1 cellular context compared by ENCODE assay signal in the genomic region with DNA sequence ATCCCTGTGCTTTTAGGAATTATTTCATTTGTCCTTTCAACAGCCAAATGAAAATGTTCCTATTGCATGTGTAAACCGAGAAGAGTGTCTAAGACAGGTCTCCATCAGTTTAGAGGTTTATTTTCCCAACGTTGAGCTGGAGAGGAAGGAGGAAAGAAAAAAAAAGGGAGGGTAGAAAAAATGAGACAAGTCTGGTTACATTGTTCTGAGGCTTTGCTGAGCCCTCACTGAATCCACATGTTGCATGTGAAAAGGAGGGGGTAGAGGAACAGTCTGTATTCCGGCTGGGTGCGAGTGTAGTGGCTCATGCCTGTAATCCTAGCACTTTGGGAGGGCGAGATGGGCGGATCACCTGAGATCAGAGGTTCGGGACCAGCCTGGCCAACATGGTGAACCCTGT.
TF ChIP-seq lines count a peak whose summit lies in the region.

No MANE protein-coding gene starts in this region.

TF ChIP-seq in H1, 55 proteins besides CTCF, POLR2A, EP300 and RAD21:
- TF ChIP-seq GTF2F1 (IDR thresholded peaks at IDR 0.05; ENCODE audit: borderline replicate concordance, low read depth, low read length) (no peak), TEAD4 (IDR thresholded peaks at IDR 0.05; ENCODE audit: low read depth, low read length) (no peak), ZNF274 (IDR thresholded peaks at IDR 0.05; ENCODE audit: borderline replicate concordance, extremely low read depth, low read length) (no peak), SIX5 (IDR thresholded peaks at IDR 0.05; ENCODE audit: low read depth, low read length) (no peak)
- TF ChIP-seq, protein P1, sequence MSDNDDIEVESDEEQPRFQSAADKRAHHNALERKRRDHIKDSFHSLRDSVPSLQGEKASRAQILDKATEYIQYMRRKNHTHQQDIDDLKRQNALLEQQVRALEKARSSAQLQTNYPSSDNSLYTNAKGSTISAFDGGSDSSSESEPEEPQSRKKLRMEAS (IDR thresholded peaks at IDR 0.05): no peak
- TF ChIP-seq, protein P2, sequence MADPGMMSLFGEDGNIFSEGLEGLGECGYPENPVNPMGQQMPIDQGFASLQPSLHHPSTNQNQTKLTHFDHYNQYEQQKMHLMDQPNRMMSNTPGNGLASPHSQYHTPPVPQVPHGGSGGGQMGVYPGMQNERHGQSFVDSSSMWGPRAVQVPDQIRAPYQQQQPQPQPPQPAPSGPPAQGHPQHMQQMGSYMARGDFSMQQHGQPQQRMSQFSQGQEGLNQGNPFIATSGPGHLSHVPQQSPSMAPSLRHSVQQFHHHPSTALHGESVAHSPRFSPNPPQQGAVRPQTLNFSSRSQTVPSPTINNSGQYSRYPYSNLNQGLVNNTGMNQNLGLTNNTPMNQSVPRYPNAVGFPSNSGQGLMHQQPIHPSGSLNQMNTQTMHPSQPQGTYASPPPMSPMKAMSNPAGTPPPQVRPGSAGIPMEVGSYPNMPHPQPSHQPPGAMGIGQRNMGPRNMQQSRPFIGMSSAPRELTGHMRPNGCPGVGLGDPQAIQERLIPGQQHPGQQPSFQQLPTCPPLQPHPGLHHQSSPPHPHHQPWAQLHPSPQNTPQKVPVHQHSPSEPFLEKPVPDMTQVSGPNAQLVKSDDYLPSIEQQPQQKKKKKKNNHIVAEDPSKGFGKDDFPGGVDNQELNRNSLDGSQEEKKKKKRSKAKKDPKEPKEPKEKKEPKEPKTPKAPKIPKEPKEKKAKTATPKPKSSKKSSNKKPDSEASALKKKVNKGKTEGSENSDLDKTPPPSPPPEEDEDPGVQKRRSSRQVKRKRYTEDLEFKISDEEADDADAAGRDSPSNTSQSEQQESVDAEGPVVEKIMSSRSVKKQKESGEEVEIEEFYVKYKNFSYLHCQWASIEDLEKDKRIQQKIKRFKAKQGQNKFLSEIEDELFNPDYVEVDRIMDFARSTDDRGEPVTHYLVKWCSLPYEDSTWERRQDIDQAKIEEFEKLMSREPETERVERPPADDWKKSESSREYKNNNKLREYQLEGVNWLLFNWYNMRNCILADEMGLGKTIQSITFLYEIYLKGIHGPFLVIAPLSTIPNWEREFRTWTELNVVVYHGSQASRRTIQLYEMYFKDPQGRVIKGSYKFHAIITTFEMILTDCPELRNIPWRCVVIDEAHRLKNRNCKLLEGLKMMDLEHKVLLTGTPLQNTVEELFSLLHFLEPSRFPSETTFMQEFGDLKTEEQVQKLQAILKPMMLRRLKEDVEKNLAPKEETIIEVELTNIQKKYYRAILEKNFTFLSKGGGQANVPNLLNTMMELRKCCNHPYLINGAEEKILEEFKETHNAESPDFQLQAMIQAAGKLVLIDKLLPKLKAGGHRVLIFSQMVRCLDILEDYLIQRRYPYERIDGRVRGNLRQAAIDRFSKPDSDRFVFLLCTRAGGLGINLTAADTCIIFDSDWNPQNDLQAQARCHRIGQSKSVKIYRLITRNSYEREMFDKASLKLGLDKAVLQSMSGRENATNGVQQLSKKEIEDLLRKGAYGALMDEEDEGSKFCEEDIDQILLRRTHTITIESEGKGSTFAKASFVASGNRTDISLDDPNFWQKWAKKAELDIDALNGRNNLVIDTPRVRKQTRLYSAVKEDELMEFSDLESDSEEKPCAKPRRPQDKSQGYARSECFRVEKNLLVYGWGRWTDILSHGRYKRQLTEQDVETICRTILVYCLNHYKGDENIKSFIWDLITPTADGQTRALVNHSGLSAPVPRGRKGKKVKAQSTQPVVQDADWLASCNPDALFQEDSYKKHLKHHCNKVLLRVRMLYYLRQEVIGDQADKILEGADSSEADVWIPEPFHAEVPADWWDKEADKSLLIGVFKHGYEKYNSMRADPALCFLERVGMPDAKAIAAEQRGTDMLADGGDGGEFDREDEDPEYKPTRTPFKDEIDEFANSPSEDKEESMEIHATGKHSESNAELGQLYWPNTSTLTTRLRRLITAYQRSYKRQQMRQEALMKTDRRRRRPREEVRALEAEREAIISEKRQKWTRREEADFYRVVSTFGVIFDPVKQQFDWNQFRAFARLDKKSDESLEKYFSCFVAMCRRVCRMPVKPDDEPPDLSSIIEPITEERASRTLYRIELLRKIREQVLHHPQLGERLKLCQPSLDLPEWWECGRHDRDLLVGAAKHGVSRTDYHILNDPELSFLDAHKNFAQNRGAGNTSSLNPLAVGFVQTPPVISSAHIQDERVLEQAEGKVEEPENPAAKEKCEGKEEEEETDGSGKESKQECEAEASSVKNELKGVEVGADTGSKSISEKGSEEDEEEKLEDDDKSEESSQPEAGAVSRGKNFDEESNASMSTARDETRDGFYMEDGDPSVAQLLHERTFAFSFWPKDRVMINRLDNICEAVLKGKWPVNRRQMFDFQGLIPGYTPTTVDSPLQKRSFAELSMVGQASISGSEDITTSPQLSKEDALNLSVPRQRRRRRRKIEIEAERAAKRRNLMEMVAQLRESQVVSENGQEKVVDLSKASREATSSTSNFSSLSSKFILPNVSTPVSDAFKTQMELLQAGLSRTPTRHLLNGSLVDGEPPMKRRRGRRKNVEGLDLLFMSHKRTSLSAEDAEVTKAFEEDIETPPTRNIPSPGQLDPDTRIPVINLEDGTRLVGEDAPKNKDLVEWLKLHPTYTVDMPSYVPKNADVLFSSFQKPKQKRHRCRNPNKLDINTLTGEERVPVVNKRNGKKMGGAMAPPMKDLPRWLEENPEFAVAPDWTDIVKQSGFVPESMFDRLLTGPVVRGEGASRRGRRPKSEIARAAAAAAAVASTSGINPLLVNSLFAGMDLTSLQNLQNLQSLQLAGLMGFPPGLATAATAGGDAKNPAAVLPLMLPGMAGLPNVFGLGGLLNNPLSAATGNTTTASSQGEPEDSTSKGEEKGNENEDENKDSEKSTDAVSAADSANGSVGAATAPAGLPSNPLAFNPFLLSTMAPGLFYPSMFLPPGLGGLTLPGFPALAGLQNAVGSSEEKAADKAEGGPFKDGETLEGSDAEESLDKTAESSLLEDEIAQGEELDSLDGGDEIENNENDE (IDR thresholded peaks at IDR 0.05; ENCODE audit: insufficient replicate concordance, low read length): no peak
